Comparison of ENCODE assay signal across 8 cellular contexts in genomic region chr13:99176309-99177276, GRCh38. TPM values are rescaled to one million over a fixed set of nuclear protein-coding genes. Genes with fewer than 3 reads are reported as not detected.
DNase-seq lines count a peak whose midpoint lies in the region; ATAC-seq, FAIRE-seq and TF ChIP-seq lines count a peak whose summit lies in the region.

No MANE protein-coding gene starts in this region.

- peak; percentile 63 for DNase-seq in NK-92 treated with Interleukin-12 subunit alpha and Interleukin-12 subunit beta, amount 100 ng/mL, for 24 hours (lab: John Stamatoyannopoulos, UW)
- DNase-seq in NK-92 (lab: John Stamatoyannopoulos, UW; ENCODE audit: unreplicated experiment) = no peak
- DNase-seq in NCI-H2107 (lab: John Stamatoyannopoulos, UW) = peak; percentile 67
- DNase-seq in breast epithelium (ENCODE audit: low spot score in 2 of 2) = peak; percentile 31 to 77
- peak; percentile 77 for DNase-seq in kidney
- DNase-seq in stimulated activated CD4-positive, alpha-beta T cell treated with anti-CD3 and anti-CD28 coated beads, Interleukin-2, amount 100 ng/mL, for 24 hours = peak; percentile 78 to 82

- TF ChIP-seq CTCF in WI38 (IDR thresholded peaks at IDR 0.05; ENCODE audit: low read depth, low read length) (peak; percentile 92), breast epithelium (IDR thresholded peaks at IDR 0.05) (peak; percentile 52 to 89 (median 85)), kidney (IDR thresholded peaks at IDR 0.05; ENCODE audit: borderline replicate concordance, extremely low read depth, insufficient read depth) (peak; percentile 90)

- H3K27ac ChIP-seq in breast epithelium (no peak overlapping the region), kidney (ENCODE audit: low read depth in 2 of 2, low read length in 2 of 2) (no peak overlapping the region)

- H3K9ac ChIP-seq in kidney (ENCODE audit: low read length in 2 of 2) = no peak overlapping the region

- H3K27me3 ChIP-seq in breast epithelium = no peaks in the 10 kb centered on the region

- no peak for FAIRE-seq in kidney (lab: Jason Lieb, UNC)

- H3K4me3 ChIP-seq in WI38 (ENCODE audit: low read depth, low read length) (no peak overlapping the region), breast epithelium (no peak overlapping the region), kidney (ENCODE audit: low read length in 2 of 2) (peak overlapping the region in 1 of 2 donors; percentile 19)

- peak; percentile 86 for ATAC-seq in HG02885 (IDR thresholded peaks at IDR 0.05; ENCODE audit: poor library complexity, unreplicated experiment)

- H3K4me1 ChIP-seq in breast epithelium (no peaks in the 10 kb centered on the region), kidney (ENCODE audit: control insufficient read depth in 1 of 2, insufficient read depth in 1 of 2, low read depth in 1 of 2, low read length in 2 of 2) (peaks cover 0 to 4% of the 10 kb centered on the region in 2 donors)

- TF ChIP-seq POLR2A in breast epithelium (IDR thresholded peaks at IDR 0.05) = no peak

- no peaks in the 10 kb centered on the region for H3K9me3 ChIP-seq in breast epithelium
- no peaks in the 10 kb centered on the region for H3K9me3 ChIP-seq in kidney (ENCODE audit: control insufficient read depth in 1 of 2, low read length in 2 of 2)

- intact Hi-C loops in breast epithelium (cut with DNase I; ENCODE audit: low total_unique reads) (loop anchor here (5.0 to 10.0 kb wide), 2 partner anchors 91 to 258 kb away; no protein-coding TSS in a partner anchor), kidney (cut with DNase I) (loop anchor here (10.0 kb wide), 2 partner anchors 88 to 258 kb away; no protein-coding TSS in a partner anchor)

- H3K36me3 ChIP-seq in breast epithelium (no peaks in the 10 kb centered on the region), kidney (ENCODE audit: control insufficient read depth in 1 of 2, insufficient read depth in 2 of 2, low read length in 2 of 2) (no peaks in the 10 kb centered on the region)

RNA-seq across cellular contexts. Expression of gene UBAC2, which starts 24.1 kb away (rescaled TPM):
- total RNA-seq in breast epithelium (10 to 100 TPM; 64.6 to 72.8 (median 65.1) TPM), kidney (61.8 TPM)
- 77.5 TPM for polyA plus RNA-seq in kidney (ENCODE audit: insufficient read depth, low read depth, low replicate concordance)
